ENCODE assay signal across 1 cellular context in genomic region chr18:8630546-8630945, GRCh38.
A peak's percentile ranks its signal among the peaks of the same experiment; 100 is the strongest.
TF ChIP-seq lines count a peak whose summit lies in the region.

No MANE protein-coding gene starts in this region.

TF ChIP-seq in HepG2, 621 proteins besides CTCF, POLR2A, EP300 and RAD21 (continues in another document):
- TF ChIP-seq ZNF430 (CRISPR knock-in tag; IDR thresholded peaks at IDR 0.05) (no peak), GTF2F1 (IDR thresholded peaks at IDR 0.05; ENCODE audit: low read length) (no peak), ZFP41 (CRISPR knock-in tag; IDR thresholded peaks at IDR 0.05; ENCODE audit: borderline replicate concordance) (no peak), NONO (IDR thresholded peaks at IDR 0.05) (no peak), NONO (CRISPR knock-in tag; conservative IDR thresholded peaks at IDR 0.05) (no peak), CREM (IDR thresholded peaks at IDR 0.05) (peak; percentile 31; the same call in 1 of the 2 replicates), CREM (CRISPR knock-in tag; IDR thresholded peaks at IDR 0.05) (no peak), JUN (CRISPR knock-in tag; IDR thresholded peaks at IDR 0.05) (no peak), TCF7 (IDR thresholded peaks at IDR 0.05; ENCODE audit: low read depth) (peak; percentile 55), ARID2 (CRISPR knock-in tag; IDR thresholded peaks at IDR 0.05; ENCODE audit: borderline replicate concordance) (no peak), AHDC1 (CRISPR knock-in tag; IDR thresholded peaks at IDR 0.05; ENCODE audit: borderline replicate concordance) (no peak), ZBTB14 (CRISPR knock-in tag; IDR thresholded peaks at IDR 0.05) (no peak), SOX5 (CRISPR knock-in tag; IDR thresholded peaks at IDR 0.05; ENCODE audit: borderline replicate concordance) (peak; percentile 31; the same call in 1 of the 2 replicates), NR2C2 (CRISPR knock-in tag; IDR thresholded peaks at IDR 0.05; ENCODE audit: borderline replicate concordance) (no peak), TCF12 (IDR thresholded peaks at IDR 0.05) (no peak), TCF12 (CRISPR knock-in tag; IDR thresholded peaks at IDR 0.05) (no peak), SUZ12 (IDR thresholded peaks at IDR 0.05; ENCODE audit: low read depth, low read length) (no peak), KLF16 (CRISPR knock-in tag; IDR thresholded peaks at IDR 0.05) (no peak), KDM6A (CRISPR knock-in tag; IDR thresholded peaks at IDR 0.05; ENCODE audit: low read depth) (no peak), NFRKB (IDR thresholded peaks at IDR 0.05) (no peak), KMT2B (CRISPR knock-in tag; IDR thresholded peaks at IDR 0.05) (no peak), TEAD3 (CRISPR knock-in tag; optimal IDR thresholded peaks at IDR 0.05; ENCODE audit: borderline replicate concordance) (peak; percentile 14), SMAD3 (CRISPR knock-in tag; IDR thresholded peaks at IDR 0.05) (no peak), ZNF83 (CRISPR knock-in tag; IDR thresholded peaks at IDR 0.05; ENCODE audit: borderline replicate concordance) (no peak), ZNF891 (CRISPR knock-in tag; IDR thresholded peaks at IDR 0.05) (no peak), JUNB (CRISPR knock-in tag; IDR thresholded peaks at IDR 0.05; ENCODE audit: borderline replicate concordance) (no peak), FOSL1 (CRISPR knock-in tag; IDR thresholded peaks at IDR 0.05; ENCODE audit: borderline replicate concordance) (no peak), SNAPC5 (CRISPR knock-in tag; IDR thresholded peaks at IDR 0.05; ENCODE audit: borderline replicate concordance) (no peak), TAF15 (IDR thresholded peaks at IDR 0.05; ENCODE audit: low read depth, low read length, poor library complexity, severe bottlenecking) (no peak), CEBPB (IDR thresholded peaks at IDR 0.05; ENCODE audit: borderline replicate concordance, low read depth, low read length) (peak; percentile 28; the same call in 1 of the 2 replicates), ZNF180 (CRISPR knock-in tag; IDR thresholded peaks at IDR 0.05; ENCODE audit: borderline replicate concordance, low read depth) (no peak), ZNF607 (CRISPR knock-in tag; IDR thresholded peaks at IDR 0.05; ENCODE audit: borderline replicate concordance) (no peak), FOXA3 (CRISPR knock-in tag; IDR thresholded peaks at IDR 0.05) (no peak), TAF1 (CRISPR knock-in tag; IDR thresholded peaks at IDR 0.05) (no peak), PAX8 (CRISPR knock-in tag; IDR thresholded peaks at IDR 0.05; ENCODE audit: borderline replicate concordance) (no peak), ETS1 (CRISPR knock-in tag; IDR thresholded peaks at IDR 0.05) (no peak), ZNF737 (CRISPR knock-in tag; IDR thresholded peaks at IDR 0.05; ENCODE audit: borderline replicate concordance) (no peak), ZKSCAN1 (IDR thresholded peaks at IDR 0.05; ENCODE audit: low read length) (no peak), ZNF557 (CRISPR knock-in tag; IDR thresholded peaks at IDR 0.05) (no peak), SRSF4 (IDR thresholded peaks at IDR 0.05; ENCODE audit: low read depth, low read length, poor library complexity, severe bottlenecking) (no peak), TFDP1 (CRISPR knock-in tag; IDR thresholded peaks at IDR 0.05; ENCODE audit: borderline replicate concordance) (no peak), ZNF101 (CRISPR knock-in tag; IDR thresholded peaks at IDR 0.05; ENCODE audit: borderline replicate concordance, low read depth) (no peak), SOX13 (IDR thresholded peaks at IDR 0.05) (no peak), SOX13 (CRISPR knock-in tag; conservative IDR thresholded peaks at IDR 0.05 in 1 of 2, IDR thresholded peaks at IDR 0.05 in 1 of 2) (peak in 1 of 2 experiments; percentile 48; a peak in 2 of 4 replicates), ZFP36L1 (CRISPR knock-in tag; IDR thresholded peaks at IDR 0.05) (no peak), NR2F6 (IDR thresholded peaks at IDR 0.05) (0 out of 2 replicates have a peak, but pooled peaks have one; percentile 19), NR2F6 (CRISPR knock-in tag; IDR thresholded peaks at IDR 0.05) (no peak), MLXIP (CRISPR knock-in tag; IDR thresholded peaks at IDR 0.05; ENCODE audit: borderline replicate concordance) (no peak), TFE3 (CRISPR knock-in tag; IDR thresholded peaks at IDR 0.05) (no peak), ZNF446 (CRISPR knock-in tag; IDR thresholded peaks at IDR 0.05) (no peak), GMEB2 (CRISPR knock-in tag; IDR thresholded peaks at IDR 0.05; ENCODE audit: low read depth) (no peak), SP2 (CRISPR knock-in tag; IDR thresholded peaks at IDR 0.05) (no peak), ZNF326 (CRISPR knock-in tag; IDR thresholded peaks at IDR 0.05; ENCODE audit: borderline replicate concordance) (no peak), ETV6 (CRISPR knock-in tag; conservative IDR thresholded peaks at IDR 0.05) (no peak), CEBPG (CRISPR knock-in tag; IDR thresholded peaks at IDR 0.05) (peak; percentile 60), MTF1 (CRISPR knock-in tag; IDR thresholded peaks at IDR 0.05) (no peak)
